ENCODE assay signal across 10 cellular contexts in the genomic region with DNA sequence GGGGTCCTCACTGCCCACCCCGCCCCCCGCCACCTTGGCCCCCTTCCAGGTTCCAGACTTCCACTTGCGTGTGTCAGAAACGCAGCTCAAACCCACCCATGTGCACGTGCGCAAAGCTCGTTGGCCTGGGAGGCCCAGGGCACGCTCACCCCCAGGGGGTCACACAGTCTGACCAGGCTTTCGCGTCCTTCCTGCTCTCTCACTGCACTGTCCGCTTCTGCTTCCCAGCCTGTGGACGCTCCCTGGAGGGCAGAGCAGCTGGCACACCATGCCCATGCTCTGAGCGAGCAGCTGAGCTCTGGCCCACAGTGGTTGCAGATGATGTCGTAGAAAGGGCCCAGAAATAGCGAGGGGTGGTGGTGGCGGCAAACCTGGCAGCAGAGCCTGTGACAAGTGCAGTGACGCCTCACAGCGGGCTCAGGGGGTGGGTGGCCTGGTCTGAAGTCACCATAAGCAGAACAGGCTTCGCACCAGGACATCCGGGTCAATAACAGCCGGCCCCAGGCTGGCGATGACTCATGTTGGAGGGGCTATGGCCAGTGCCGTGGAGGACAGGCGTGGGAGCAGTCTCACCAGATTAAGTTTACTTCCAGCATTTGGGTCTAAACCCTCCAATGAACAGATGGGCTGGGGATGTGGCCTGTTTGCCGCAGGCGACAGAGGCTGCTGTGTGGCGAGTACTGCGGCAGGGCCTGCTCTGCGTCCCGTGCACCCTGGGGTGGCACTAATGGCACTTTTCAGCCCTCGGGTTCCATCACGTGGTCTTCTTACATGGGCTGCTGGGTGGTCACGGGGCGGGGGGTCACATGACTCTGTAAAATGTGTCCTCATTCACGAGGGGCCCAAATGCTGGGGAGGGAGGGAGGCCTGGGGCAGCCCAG. TPM values are rescaled to one million over a fixed set of nuclear protein-coding genes. Genes with fewer than 3 reads are reported as not detected.
DNase-seq lines count a peak whose midpoint lies in the region; ATAC-seq, FAIRE-seq and TF ChIP-seq lines count a peak whose summit lies in the region.
"Had no signal": no experiment of that assay in that cellular context is flagged by ENCODE, and none has a peak within 500 bp of the region (broad histone marks: within the 10 kb centered on the region; RNA-seq: fewer than 3 reads in every experiment).

No MANE protein-coding gene starts in this region.

- H4K91ac ChIP-seq in mesenchymal stem cell (ENCODE audit: low read length), result peak overlapping the region; percentile 9

- H3K27me3 ChIP-seq in mesenchymal stem cell (ENCODE audit: control insufficient read depth in 1 of 2, insufficient read depth in 1 of 2, low read length in 2 of 2), result peaks cover 0 to 3% of the 10 kb centered on the region in 2 experiments

- H2BK15ac ChIP-seq in mesenchymal stem cell (ENCODE audit: low read depth, poor library complexity, severe bottlenecking), result no peak overlapping the region

- peak overlapping the region in 1 of 2 experiments; percentile 9 for H3K4ac ChIP-seq in mesenchymal stem cell (ENCODE audit: low read depth in 1 of 2, low read length in 2 of 2)

- POLR2A ChIA-PET in activated CD4-positive, alpha-beta T cell treated with anti-CD3 and anti-CD28 coated beads for 36 hours (lab: Charles Lee), result no interaction called here
- POLR2A ChIA-PET in HEK293T (lab: Yijun Ruan, JAX), result interaction anchor here (0.5 kb wide), 1 partner anchor 12 kb away, joined by 3 read pairs; no protein-coding TSS in a partner anchor

- CTCF ChIA-PET in activated CD4-positive, alpha-beta T cell treated with anti-CD3 and anti-CD28 coated beads for 36 hours (lab: Charles Lee), result interaction anchor here (3.4 kb wide), 1 partner anchor 290 kb away, joined by 14 read pairs; no protein-coding TSS in a partner anchor
- CTCF ChIA-PET in HEK293T (lab: Yijun Ruan, JAX), result no interaction called here

- peak overlapping the region; percentile 42 for H2BK120ac ChIP-seq in mesenchymal stem cell (ENCODE audit: low read depth, low read length)

- H3K14ac ChIP-seq in mesenchymal stem cell (ENCODE audit: low read length in 2 of 2), result no peak overlapping the region

- H3K36me3 Mint-ChIP-seq in activated CD4-positive, alpha-beta T cell treated with anti-CD3 and anti-CD28 coated beads for 36 hours (ENCODE audit: low read depth), result no peaks in the 10 kb centered on the region

- DNase-seq in DMS53 (lab: John Stamatoyannopoulos, UW) (peak; percentile 84), NCI-H524 treated with DMSO at 0.1 percent for 48 hours (lab: John Stamatoyannopoulos, UW) (peak; percentile 27), dermis microvascular lymphatic vessel endothelial cell (ENCODE audit: low read depth in 2 of 2) (peak; percentile 77 to 90), mesenchymal stem cell (peak; percentile 82), NCI-H2107 treated with DMSO at 0.1 percent for 48 hours (lab: John Stamatoyannopoulos, UW; ENCODE audit: unreplicated experiment) (no peak), HEK293T (ENCODE audit: extremely low spot score) (no peak), GM12892 (ENCODE audit: insufficient read length) (no peak)
- no peak for DNase-seq in activated CD4-positive, alpha-beta T cell treated with anti-CD3 and anti-CD28 coated beads for 36 hours
- DNase-seq: central memory CD4-positive, alpha-beta T cell had no signal

- FAIRE-seq in GM12892 (lab: Jason Lieb, UNC), result no peak
- FAIRE-seq: RCC 7860 had no signal

- H3K27ac ChIP-seq in mesenchymal stem cell (ENCODE audit: low read length, poor library complexity, severe bottlenecking), result no peak overlapping the region

- intact Hi-C loops in activated CD4-positive, alpha-beta T cell treated with anti-CD3 and anti-CD28 coated beads for 36 hours (cut with DNase I, micrococcal nuclease), result loop anchor here in 1 of 2 experiments (10.0 kb wide), 1 partner anchor 673 kb away; no protein-coding TSS in a partner anchor

- H3K4me3 Mint-ChIP-seq in activated CD4-positive, alpha-beta T cell treated with anti-CD3 and anti-CD28 coated beads for 36 hours, result no peak overlapping the region

- H3K4me2 ChIP-seq in mesenchymal stem cell (ENCODE audit: low read length, poor library complexity, severe bottlenecking), result no peak overlapping the region

- H2AFZ ChIP-seq in mesenchymal stem cell (ENCODE audit: low read depth, low read length), result no peak overlapping the region

- H3K4me3 ChIP-seq in mesenchymal stem cell (ENCODE audit: insufficient read depth in 1 of 2, low read depth in 1 of 2, low read length in 2 of 2), result no peak overlapping the region

- no peaks in the 10 kb centered on the region for H3K9me3 Mint-ChIP-seq in activated CD4-positive, alpha-beta T cell treated with anti-CD3 and anti-CD28 coated beads for 36 hours (ENCODE audit: low read depth)

- H3K27ac Mint-ChIP-seq in activated CD4-positive, alpha-beta T cell treated with anti-CD3 and anti-CD28 coated beads for 36 hours, result no peak overlapping the region

- no peak overlapping the region for H3K9ac ChIP-seq in mesenchymal stem cell (ENCODE audit: low read length)

- no peak overlapping the region for H2BK5ac ChIP-seq in mesenchymal stem cell (ENCODE audit: low read depth, low read length, poor library complexity, severe bottlenecking)

- no peaks in the 10 kb centered on the region for H3K79me1 ChIP-seq in mesenchymal stem cell (replicated peaks; ENCODE audit: low read length, poor library complexity, severe bottlenecking)

- no peaks in the 10 kb centered on the region for H3K36me3 ChIP-seq in mesenchymal stem cell (ENCODE audit: control insufficient read depth in 1 of 2, insufficient read depth in 2 of 2, low read depth in 1 of 2, low read length in 2 of 2)

- no peak for ATAC-seq in activated CD4-positive, alpha-beta T cell treated with anti-CD3 and anti-CD28 coated beads for 36 hours

- H3K27me3 Mint-ChIP-seq in activated CD4-positive, alpha-beta T cell treated with anti-CD3 and anti-CD28 coated beads for 36 hours, result no peaks in the 10 kb centered on the region

- H3K4me1 Mint-ChIP-seq in activated CD4-positive, alpha-beta T cell treated with anti-CD3 and anti-CD28 coated beads for 36 hours, result no peaks in the 10 kb centered on the region

- H3K18ac ChIP-seq in mesenchymal stem cell (ENCODE audit: low read depth in 1 of 2, low read length in 2 of 2), result peak overlapping the region in 1 of 2 experiments; percentile 64

- no peak for TF ChIP-seq POLR2A in GM12892 (IDR thresholded peaks at IDR 0.05; ENCODE audit: low read depth, low read length)

- H3K23ac ChIP-seq in mesenchymal stem cell (ENCODE audit: low read length in 2 of 2), result no peak overlapping the region

- peak overlapping the region; percentile 85 for H4K8ac ChIP-seq in mesenchymal stem cell (ENCODE audit: low read length)

- 75% methylated on average over 35 of the region's 35 CpGs for WGBS in mesenchymal stem cell

- H3K9me3 ChIP-seq in mesenchymal stem cell (ENCODE audit: control insufficient read depth, low read length), result no peaks in the 10 kb centered on the region

- H2BK12ac ChIP-seq in mesenchymal stem cell (ENCODE audit: low read length in 2 of 2), result no peak overlapping the region

- peaks cover 28% of the 10 kb centered on the region for H3K4me1 ChIP-seq in mesenchymal stem cell (ENCODE audit: control insufficient read depth, insufficient read depth, low read depth, low read length)

- no peak overlapping the region for H2AK5ac ChIP-seq in mesenchymal stem cell (ENCODE audit: low read length, severe bottlenecking)

TF ChIP-seq in HEK293T, 16 proteins besides CTCF, POLR2A, EP300 and RAD21:
- TF ChIP-seq FOXA1 (IDR thresholded peaks at IDR 0.05) (no peak), SP1 (IDR thresholded peaks at IDR 0.05) (no peak), ARNT (IDR thresholded peaks at IDR 0.05) (no peak), SUZ12 (IDR thresholded peaks at IDR 0.05) (no peak), HDGF (IDR thresholded peaks at IDR 0.05; ENCODE audit: borderline replicate concordance) (no peak), NFRKB (IDR thresholded peaks at IDR 0.05) (no peak), ELF4 (IDR thresholded peaks at IDR 0.05) (no peak), CTBP1 (IDR thresholded peaks at IDR 0.05; ENCODE audit: borderline replicate concordance) (no peak), FOXM1 (IDR thresholded peaks at IDR 0.05; ENCODE audit: borderline replicate concordance) (no peak), FOXK2 (IDR thresholded peaks at IDR 0.05) (no peak), ZNF384 (IDR thresholded peaks at IDR 0.05) (no peak), LEF1 (IDR thresholded peaks at IDR 0.05; ENCODE audit: borderline replicate concordance) (no peak), TARDBP (IDR thresholded peaks at IDR 0.05) (no peak), BHLHE40 (IDR thresholded peaks at IDR 0.05; ENCODE audit: borderline replicate concordance) (no peak), L3MBTL2 (conservative IDR thresholded peaks at IDR 0.05) (no peak)
- TF ChIP-seq, protein P1, sequence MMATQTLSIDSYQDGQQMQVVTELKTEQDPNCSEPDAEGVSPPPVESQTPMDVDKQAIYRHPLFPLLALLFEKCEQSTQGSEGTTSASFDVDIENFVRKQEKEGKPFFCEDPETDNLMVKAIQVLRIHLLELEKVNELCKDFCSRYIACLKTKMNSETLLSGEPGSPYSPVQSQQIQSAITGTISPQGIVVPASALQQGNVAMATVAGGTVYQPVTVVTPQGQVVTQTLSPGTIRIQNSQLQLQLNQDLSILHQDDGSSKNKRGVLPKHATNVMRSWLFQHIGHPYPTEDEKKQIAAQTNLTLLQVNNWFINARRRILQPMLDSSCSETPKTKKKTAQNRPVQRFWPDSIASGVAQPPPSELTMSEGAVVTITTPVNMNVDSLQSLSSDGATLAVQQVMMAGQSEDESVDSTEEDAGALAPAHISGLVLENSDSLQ (IDR thresholded peaks at IDR 0.05), result no peak

RNA-seq across cellular contexts. Expression of a gene that starts 49.0 kb away (rescaled TPM):
- 1.8 and 4.2 TPM in 2 replicates for total RNA-seq in dermis microvascular lymphatic vessel endothelial cell
- polyA plus RNA-seq in mesenchymal stem cell (2013, experiment 1 of 2), result 0.48 TPM
- polyA plus RNA-seq in mesenchymal stem cell (2013, experiment 2 of 2), result 0.40 TPM
- 1 to 10 TPM; 4.3 to 5.4 TPM for total RNA-seq in activated CD4-positive, alpha-beta T cell treated with anti-CD3 and anti-CD28 coated beads for 36 hours
- 1.6 TPM for polyA plus RNA-seq in GM12892 (2012; ENCODE audit: missing spikeins)

Comparison
In these comparisons a context has a peak if more than half of its experiments do, and no peak if none do; other contexts are left out.
1. DNase-seq: peak in DMS53 (single experiment), NCI-H524 treated with DMSO at 0.1 percent for 48 hours (single experiment), dermis microvascular lymphatic vessel endothelial cell (2 of 2) and mesenchymal stem cell (single experiment); none in activated CD4-positive, alpha-beta T cell treated with anti-CD3 and anti-CD28 coated beads for 36 hours (single experiment), NCI-H2107 treated with DMSO at 0.1 percent for 48 hours (single experiment), HEK293T (single experiment) and GM12892 (single experiment).